Comparison of ENCODE assay signal across 8 cellular contexts in the genomic region with DNA sequence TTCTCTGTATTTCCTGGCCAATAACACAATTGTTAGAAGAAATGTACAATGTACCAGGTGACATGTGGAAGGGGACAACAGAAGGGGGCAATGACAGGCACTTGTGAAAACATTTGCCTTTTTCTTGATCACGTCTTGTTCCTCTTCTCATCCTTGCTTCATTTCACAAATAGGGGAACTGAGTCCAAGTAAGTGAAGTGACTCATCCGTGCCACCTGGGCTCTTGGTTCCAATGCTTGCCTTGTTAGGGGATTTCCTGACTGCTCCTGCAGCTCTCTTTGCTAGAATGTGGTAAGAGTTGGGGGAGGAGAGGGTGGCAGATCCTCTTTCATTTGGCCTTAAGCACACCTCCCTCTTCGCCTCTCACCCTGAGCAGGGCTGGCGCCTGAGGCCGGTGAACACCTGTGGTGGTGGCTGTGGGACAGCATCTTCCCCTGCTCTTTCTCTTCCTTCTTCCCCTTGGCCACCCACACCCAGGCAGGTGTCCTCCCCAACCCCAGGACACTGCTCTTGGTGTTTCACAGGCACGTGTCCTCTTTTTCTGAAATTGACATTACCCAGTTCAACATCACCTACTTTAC. TPM values are rescaled to one million over a fixed set of nuclear protein-coding genes. Genes with fewer than 3 reads are reported as not detected.
DNase-seq lines count a peak whose midpoint lies in the region; ATAC-seq and TF ChIP-seq lines count a peak whose summit lies in the region.

No MANE protein-coding gene starts in this region.

- TF ChIP-seq POLR2A in GM18505 (IDR thresholded peaks at IDR 0.05; ENCODE audit: borderline replicate concordance, extremely low read depth, insufficient read depth, insufficient read length) (peak; percentile 41), stomach (IDR thresholded peaks at IDR 0.05) (no peak)

- peaks cover 30% of the 10 kb centered on the region for H3K27me3 Mint-ChIP-seq in activated T-helper 2 cell treated with anti-CD3 and anti-CD28 coated beads, Interferon-gamma antibody, Interleukin-2, Interleukin-4, amounts not matched to agents 10 μg/mL and 5 μg/mL and 100 μg/mL, durations not matched to agents 14 hours and 24 hours and 36 hours (ENCODE audit: low read depth)

- H3K27ac ChIP-seq in stomach, result no peak overlapping the region

- no peaks in the 10 kb centered on the region for H3K36me3 Mint-ChIP-seq in activated T-helper 2 cell treated with anti-CD3 and anti-CD28 coated beads, Interferon-gamma antibody, Interleukin-2, Interleukin-4, amounts not matched to agents 10 μg/mL and 5 μg/mL and 100 μg/mL, durations not matched to agents 14 hours and 24 hours and 36 hours (ENCODE audit: low read depth)

- DNase-seq in NCI-H2196 treated with DMSO at 0.1 percent for 48 hours (lab: John Stamatoyannopoulos, UW; ENCODE audit: unreplicated experiment), result peak; percentile 51
- peak; percentile 23 for DNase-seq in activated T-helper 2 cell treated with anti-CD3 and anti-CD28 coated beads, Interferon-gamma antibody, Interleukin-2, Interleukin-4, amounts not matched to agents 10 μg/mL and 5 μg/mL and 100 μg/mL, durations not matched to agents 14 hours and 24 hours and 36 hours (ENCODE audit: low spot score)
- DNase-seq in stimulated activated CD4-positive, alpha-beta T cell treated with anti-CD3 and anti-CD28 coated beads, Interleukin-1b, Interleukin-23, amount 100 ng/mL, for 48 hours, result peak; percentile 55
- DNase-seq in stomach, result no peak
- no peak for DNase-seq in UCSD-AML1 (lab: John Stamatoyannopoulos, UW; ENCODE audit: unreplicated experiment)
- DNase-seq in NCI-H524 treated with DMSO at 0.1 percent for 48 hours (lab: John Stamatoyannopoulos, UW), result no peak

- no peaks in the 10 kb centered on the region for H3K9me3 ChIP-seq in stomach

- H3K27me3 ChIP-seq in stomach, result no peaks in the 10 kb centered on the region

- no peak for TF ChIP-seq EP300 in stomach (IDR thresholded peaks at IDR 0.05)

- intact Hi-C loops in activated T-helper 2 cell treated with anti-CD3 and anti-CD28 coated beads, Interferon-gamma antibody, Interleukin-2, Interleukin-4, amounts not matched to agents 10 μg/mL and 5 μg/mL and 100 μg/mL, durations not matched to agents 14 hours and 24 hours and 36 hours (cut with micrococcal nuclease), result no loop called here
- intact Hi-C loops in stomach (cut with DNase I; ENCODE audit: low total_unique reads), result no loop called here

- peaks cover 0 to 10% (median 8%) of the 10 kb centered on the region in 4 donors for H3K4me1 ChIP-seq in stomach

- no peak overlapping the region for H3K27ac Mint-ChIP-seq in activated T-helper 2 cell treated with anti-CD3 and anti-CD28 coated beads, Interferon-gamma antibody, Interleukin-2, Interleukin-4, amounts not matched to agents 10 μg/mL and 5 μg/mL and 100 μg/mL, durations not matched to agents 14 hours and 24 hours and 36 hours

- no peaks in the 10 kb centered on the region for H3K36me3 ChIP-seq in stomach

- WGBS in stomach, 5 donors, result 72 to 84% (median 75%) methylated on average over 6 of the region's 6 CpGs

- no peak overlapping the region for H3K4me3 Mint-ChIP-seq in activated T-helper 2 cell treated with anti-CD3 and anti-CD28 coated beads, Interferon-gamma antibody, Interleukin-2, Interleukin-4, amounts not matched to agents 10 μg/mL and 5 μg/mL and 100 μg/mL, durations not matched to agents 14 hours and 24 hours and 36 hours (ENCODE audit: low read depth)

- H3K9me3 Mint-ChIP-seq in activated T-helper 2 cell treated with anti-CD3 and anti-CD28 coated beads, Interferon-gamma antibody, Interleukin-2, Interleukin-4, amounts not matched to agents 10 μg/mL and 5 μg/mL and 100 μg/mL, durations not matched to agents 14 hours and 24 hours and 36 hours, result no peaks in the 10 kb centered on the region

- ATAC-seq in GM18505 (IDR thresholded peaks at IDR 0.05; ENCODE audit: unreplicated experiment), result peak; percentile 85
- peak; percentile 85 for ATAC-seq in HG02678 (IDR thresholded peaks at IDR 0.05; ENCODE audit: unreplicated experiment)

- no peak for TF ChIP-seq CTCF in stomach (IDR thresholded peaks at IDR 0.05)

- peaks cover 23% of the 10 kb centered on the region for H3K4me1 Mint-ChIP-seq in activated T-helper 2 cell treated with anti-CD3 and anti-CD28 coated beads, Interferon-gamma antibody, Interleukin-2, Interleukin-4, amounts not matched to agents 10 μg/mL and 5 μg/mL and 100 μg/mL, durations not matched to agents 14 hours and 24 hours and 36 hours (ENCODE audit: low read depth)

- H3K4me3 ChIP-seq in stomach, result no peak overlapping the region

RNA-seq across cellular contexts. Expression of a gene that starts 2.2 kb away (rescaled TPM):
- total RNA-seq in activated T-helper 2 cell treated with anti-CD3 and anti-CD28 coated beads, Interferon-gamma antibody, Interleukin-2, Interleukin-4, amounts not matched to agents 10 μg/mL and 5 μg/mL and 100 μg/mL, durations not matched to agents 14 hours and 24 hours and 36 hours, result not detected in 2 replicates
- total RNA-seq in stomach, result 1 to 10 TPM in 1 of 5 donors, under 1 TPM in 2, not detected in 2; 0.87 to 3.1 (median 0.89) TPM
- 10 to 100 TPM in 1 of 3 donors, 1 to 10 TPM in 1, under 1 TPM in 1; 0.83 to 10.5 (median 2.4) TPM for polyA plus RNA-seq in stomach

RNA-seq across cellular contexts. Expression of a gene that starts 27.1 kb away (rescaled TPM):
- total RNA-seq in activated T-helper 2 cell treated with anti-CD3 and anti-CD28 coated beads, Interferon-gamma antibody, Interleukin-2, Interleukin-4, amounts not matched to agents 10 μg/mL and 5 μg/mL and 100 μg/mL, durations not matched to agents 14 hours and 24 hours and 36 hours, result not detected in 2 replicates
- total RNA-seq in stomach, result 100 to 1,000 TPM in 3 of 5 donors, 10 to 100 TPM in 1, 1 to 10 TPM in 1; 6.7 to 966 (median 142) TPM
- polyA plus RNA-seq in stomach, result 100 to 1,000 TPM in 2 of 3 donors, 10 to 100 TPM in 1; 40.2 to 361 (median 133) TPM

RNA-seq across cellular contexts. Expression of a gene that starts 47.5 kb away (rescaled TPM):
- total RNA-seq in activated T-helper 2 cell treated with anti-CD3 and anti-CD28 coated beads, Interferon-gamma antibody, Interleukin-2, Interleukin-4, amounts not matched to agents 10 μg/mL and 5 μg/mL and 100 μg/mL, durations not matched to agents 14 hours and 24 hours and 36 hours, result not detected in 2 replicates
- total RNA-seq in stomach, result 10 to 100 TPM in 1 of 5 donors, 1 to 10 TPM in 2, under 1 TPM in 1, not detected in 1; 0.89 to 14.0 (median 4.6) TPM
- 1 to 10 TPM; 3.4 to 8.2 (median 6.2) TPM for polyA plus RNA-seq in stomach

Comparison
In these comparisons a context has a peak if more than half of its experiments do, and no peak if none do; other contexts are left out.
1. DNase-seq: peak in NCI-H2196 treated with DMSO at 0.1 percent for 48 hours (single experiment), activated T-helper 2 cell treated with anti-CD3 and anti-CD28 coated beads, Interferon-gamma antibody, Interleukin-2, Interleukin-4, amounts not matched to agents 10 μg/mL and 5 μg/mL and 100 μg/mL, durations not matched to agents 14 hours and 24 hours and 36 hours (single experiment) and stimulated activated CD4-positive, alpha-beta T cell treated with anti-CD3 and anti-CD28 coated beads, Interleukin-1b, Interleukin-23, amount 100 ng/mL, for 48 hours (single experiment); none in stomach (single experiment), UCSD-AML1 (single experiment) and NCI-H524 treated with DMSO at 0.1 percent for 48 hours (single experiment).